In genomic region chr4:37666625-37667071, GRCh38 we compare ENCODE assay signal across 8 cellular contexts. TPM values are rescaled to one million over a fixed set of nuclear protein-coding genes. Genes with fewer than 3 reads are reported as not detected.
A peak's percentile ranks its signal among the peaks of the same experiment; 100 is the strongest.
DNase-seq lines count a peak whose midpoint lies in the region; ATAC-seq, FAIRE-seq and TF ChIP-seq lines count a peak whose summit lies in the region.

No MANE protein-coding gene starts in this region.

- no peak for TF ChIP-seq POLR2A in GM12878 (IDR thresholded peaks at IDR 0.05; ENCODE audit: low read depth, low read length)

- BruUV-seq in GM12878 (replicated peaks; lab: Mats Ljungman, UMichigan), result no TSS peak

- H3K79me2 ChIP-seq in GM12878 (ENCODE audit: control insufficient read depth, insufficient read depth, low read length), result peaks cover 3% of the 10 kb centered on the region

- H3K27me3 ChIP-seq in MG63, result no peaks in the 10 kb centered on the region
- H3K27me3 ChIP-seq in GM12878 (replicated peaks in 1 of 2; ENCODE audit: control insufficient read depth in 2 of 2, insufficient read depth in 2 of 2, low read length in 1 of 2), result no peaks in the 10 kb centered on the region
- H3K27me3 ChIP-seq in left lung, result no peaks in the 10 kb centered on the region
- H3K27me3 ChIP-seq in upper lobe of right lung, result no peaks in the 10 kb centered on the region

- ATAC-seq in GM18907 (IDR thresholded peaks at IDR 0.05; ENCODE audit: unreplicated experiment) (peak; percentile 78), GM12878 (peak; percentile 68), left lung (peak; percentile 79), upper lobe of right lung (peak; percentile 89), GM19351 (IDR thresholded peaks at IDR 0.05; ENCODE audit: unreplicated experiment) (no peak)

- no peak for FAIRE-seq in GM12878 (lab: Jason Lieb, UNC)

- H3K9me3 ChIP-seq in MG63 (no peaks in the 10 kb centered on the region), GM12878 (replicated peaks; ENCODE audit: control insufficient read depth, insufficient read depth, low read length) (no peaks in the 10 kb centered on the region), left lung (no peaks in the 10 kb centered on the region), upper lobe of right lung (no peaks in the 10 kb centered on the region)

- H3K4me1 ChIP-seq in GM12878 (ENCODE audit: control insufficient read depth, insufficient read depth, low read length) (peaks cover 8% of the 10 kb centered on the region), left lung (peaks cover 34 to 67% of the 10 kb centered on the region in 2 donors), upper lobe of right lung (peaks cover 61% of the 10 kb centered on the region)

- H3K4me2 ChIP-seq in GM12878 (ENCODE audit: control insufficient read depth, insufficient read depth), result no peak overlapping the region

- RAD21 ChIA-PET in GM12878 (lab: Charles Lee; ENCODE audit: unreplicated experiment), result no interaction called here

- in situ Hi-C loops in GM12878 (cut with MboI), result no loop called here

- H3K27ac ChIP-seq in GM12878 (ENCODE audit: control insufficient read depth, insufficient read depth), result peak overlapping the region; percentile 20; the same call in 1 of the 2 replicates
- H3K27ac ChIP-seq in left lung, result peak overlapping the region in 1 of 2 donors; percentile 73
- peak overlapping the region; percentile 20 for H3K27ac ChIP-seq in upper lobe of right lung

- no peak overlapping the region for H3K9ac ChIP-seq in GM12878 (ENCODE audit: control insufficient read depth, insufficient read depth, low read length)

- POLR2A ChIA-PET in GM12878 (lab: Charles Lee), result interaction anchor here (1.4 kb wide), 1 partner anchor 9 kb away, joined by 3 read pairs; no protein-coding TSS in a partner anchor

- no peak for TF ChIP-seq CTCF in GM12878 (IDR thresholded peaks at IDR 0.05 in 2 of 3, conservative IDR thresholded peaks at IDR 0.05 in 1 of 3; ENCODE audit: control insufficient read depth in 2 of 3, extremely low read depth in 1 of 3, insufficient read depth in 1 of 3, low read depth in 3 of 3, low read length in 3 of 3)
- TF ChIP-seq CTCF in left lung (IDR thresholded peaks at IDR 0.05), result no peak
- peak; percentile 9 for TF ChIP-seq CTCF in upper lobe of right lung (IDR thresholded peaks at IDR 0.05)

- WGBS in GM12878 (ENCODE audit: insufficient coverage, insufficient replicate concordance, low lambda C conversion rate, missing lambda C conversion rate), result 2% methylated on average over 6 of the region's 6 CpGs

- SMC1A ChIA-PET in GM12878 (lab: Charles Lee; ENCODE audit: uncharacterized antibody, unreplicated experiment), result interaction anchor here (1.7 to 2.4 kb wide), 2 partner anchors 9 to 64 kb away, joined by 7 to 8 read pairs; no protein-coding TSS in a partner anchor

- DNase-seq in MG63, result peak; percentile 58
- no peak for DNase-seq in GM12878 (ENCODE audit: low read depth, low spot score)
- peak in 1 of 2 donors; percentile 60 for DNase-seq in left lung
- DNase-seq in upper lobe of right lung, result no peak
- no peak for DNase-seq in NCI-H2171 treated with DMSO at 0.1 percent for 48 hours (lab: John Stamatoyannopoulos, UW)
- DNase-seq in activated CD4-positive, CD25-positive, alpha-beta regulatory T cell (lab: John Stamatoyannopoulos, UW), result no peak

- no peak for TF ChIP-seq RAD21 in GM12878 (IDR thresholded peaks at IDR 0.05; ENCODE audit: insufficient read depth, low read depth, low read length)

- H3K4me3 ChIP-seq in MG63, result no peak overlapping the region
- no peak overlapping the region for H3K4me3 ChIP-seq in GM12878
- no peak overlapping the region for H3K4me3 ChIP-seq in left lung
- H3K4me3 ChIP-seq in upper lobe of right lung, result no peak overlapping the region

- TF ChIP-seq EP300 in GM12878 (IDR thresholded peaks at IDR 0.05; ENCODE audit: borderline replicate concordance in 1 of 2, control insufficient read depth in 1 of 2, low read depth in 2 of 2, low read length in 2 of 2), result no peak

- H2AFZ ChIP-seq in GM12878 (ENCODE audit: control insufficient read depth, low read depth, low read length), result no peak overlapping the region; the same call in 1 of the 2 replicates

- CTCF ChIA-PET in GM12878 (lab: Yijun Ruan, JAX), result interaction anchor here (0.9 to 2.8 kb wide), 5 partner anchors 11 to 36 kb away, joined by 3 to 9 read pairs (median 3); no protein-coding TSS in a partner anchor

- intact Hi-C loops in GM12878 (cut with micrococcal nuclease; ENCODE audit: unreplicated experiment), result no loop called here
- intact Hi-C loops in left lung (cut with DNase I), result no loop called here
- intact Hi-C loops in upper lobe of right lung (cut with DNase I), result no loop called here

- H3K36me3 ChIP-seq in MG63 (no peaks in the 10 kb centered on the region), GM12878 (ENCODE audit: control insufficient read depth in 2 of 2, insufficient read depth in 2 of 2, low read length in 1 of 2) (no peaks in the 10 kb centered on the region), left lung (no peaks in the 10 kb centered on the region), upper lobe of right lung (no peaks in the 10 kb centered on the region)

- H4K20me1 ChIP-seq in GM12878 (ENCODE audit: control insufficient read depth, insufficient read depth), result no peaks in the 10 kb centered on the region

TF ChIP-seq in GM12878, 131 proteins besides CTCF, POLR2A, EP300 and RAD21:
- TF ChIP-seq EED (IDR thresholded peaks at IDR 0.05; ENCODE audit: low read depth) (peak; percentile 74; the same call in 1 of the 2 replicates), SP1 (IDR thresholded peaks at IDR 0.05; ENCODE audit: low read depth, low read length) (no peak), IKZF2 (IDR thresholded peaks at IDR 0.05) (peak; percentile 64 to 65; a peak in 3 of 4 replicates), IRF5 (IDR thresholded peaks at IDR 0.05; ENCODE audit: borderline replicate concordance) (no peak), IKZF1 (conservative IDR thresholded peaks at IDR 0.05) (peak; percentile 42; the same call in 1 of the 2 replicates), ETV6 (conservative IDR thresholded peaks at IDR 0.05 in 1 of 2, IDR thresholded peaks at IDR 0.05 in 1 of 2; ENCODE audit: borderline replicate concordance in 1 of 2, low read depth in 1 of 2) (peak in 1 of 2 experiments; percentile 82; a peak in 1 of 4 replicates), RUNX3 (IDR thresholded peaks at IDR 0.05; ENCODE audit: low read length) (peak; percentile 31)

RNA-seq across cellular contexts. Expression of gene RELL1, which starts 19.5 kb away (rescaled TPM):
- 14.4 and 28.9 TPM in 2 replicates for total RNA-seq in MG63 (2014; rRNA removed; shearing (Covaris generic); ENCODE audit: low replicate concordance)
- 5.7 and 7.3 TPM in 2 replicates for total RNA-seq in GM12878 (2013; cell fraction: nucleolus; rRNA removed)
- total RNA-seq in GM12878 (2014; rRNA removed) (10.9 and 11.0 TPM in 2 replicates), GM12878 (2014; rRNA removed; fragmentation: Illumina TruSeq; extraction: Trizol) (8.1 and 9.3 TPM in 2 replicates), GM12878 (2021) (6.0 and 6.9 TPM in 2 replicates), left lung (10 to 100 TPM; 31.0 to 35.6 TPM), upper lobe of right lung (49.1 TPM)
- 0.88 TPM for polyA plus RNA-seq in GM12878 (2011; ENCODE audit: low read depth)
- polyA plus RNA-seq in GM12878 (2011; rRNA removed) (3.4 TPM in 2 replicates), GM12878 (2014; fragmentation: Illumina TruSeq; extraction: Trizol) (1.5 and 1.6 TPM in 2 replicates), GM12878 (2014; fragmentation: Nextera tagmentation; extraction: Ambion mirVana) (under 1 TPM; 0.20 to 0.26 TPM), GM12878 (2014; rRNA removed) (4.1 and 5.3 TPM in 2 replicates), GM12878 (2016; fragmentation: Nextera tagmentation; extraction: Ambion mirVana) (1 to 10 TPM; 3.8 to 4.4 TPM)
- 3.2 and 3.4 TPM in 2 replicates for polyA plus RNA-seq in GM12878 (2011; cell fraction: cytosol; rRNA removed)
- polyA plus RNA-seq in GM12878 (2011; cell fraction: nucleus; rRNA removed), result 4.1 and 5.4 TPM in 2 replicates
- 1.9 and 2.4 TPM in 2 replicates for polyA plus RNA-seq in GM12878 (2012)
- polyA minus RNA-seq in GM12878 (2011; rRNA and poly(A)+ RNA removed), result 8.9 and 9.4 TPM in 2 replicates
- polyA minus RNA-seq in GM12878 (2011; cell fraction: cytosol; rRNA and poly(A)+ RNA removed), result 4.9 and 5.4 TPM in 2 replicates
- 3.9 and 8.9 TPM in 2 replicates for polyA minus RNA-seq in GM12878 (2011; cell fraction: nucleus; rRNA and poly(A)+ RNA removed)
